8 cellular contexts compared by ENCODE assay signal in genomic region chr12:127209318-127209717, GRCh38.
"Had no signal": no experiment of that assay in that cellular context is flagged by ENCODE, and none has a peak within 500 bp of the region (broad histone marks: within the 10 kb centered on the region; RNA-seq: fewer than 3 reads in every experiment).

No MANE protein-coding gene starts in this region.

- H3K4me3 ChIP-seq: GM12878 had no signal

- ATAC-seq: GM12878 had no signal

- FAIRE-seq: G401.6, GM12878, GM12891, GM12892, GM18507, GM19239 had no signal

- DNase-seq: GDM1, GF-D8 had no signal
